ENCODE assay signal across 31 cellular contexts in genomic region chr2:219720956-219721355, GRCh38.
"Had no signal": no experiment of that assay in that cellular context is flagged by ENCODE, and none has a peak within 500 bp of the region (broad histone marks: within the 10 kb centered on the region; RNA-seq: fewer than 3 reads in every experiment).

No MANE protein-coding gene starts in this region.

- H3K36me3 Mint-ChIP-seq: activated CD4-positive, alpha-beta memory T cell treated with anti-CD3 and anti-CD28 coated beads for 36 hours; activated CD8-positive, alpha-beta memory T cell treated with anti-CD3 and anti-CD28 coated beads, Interleukin-2, amount 10 ng/mL, durations not matched to agents 7 days and 5 days; activated naive CD4-positive, alpha-beta T cell treated with anti-CD3 and anti-CD28 coated beads, Interleukin-2, amount 10 ng/mL, durations not matched to agents 7 days and 5 days; activated naive CD4-positive, alpha-beta T cell treated with anti-CD3 and anti-CD28 coated beads, Interleukin-2, amount 50 U/mL, for 72 hours; activated naive CD8-positive, alpha-beta T cell treated with anti-CD3 and anti-CD28 coated beads, Interleukin-2, amount 10 ng/mL, durations not matched to agents 7 days and 5 days; brain had no signal

- H3K27ac ChIP-seq: ascending aorta, breast epithelium, cardiac muscle cell, coronary artery, dorsolateral prefrontal cortex, gastroesophageal sphincter, heart right ventricle had no signal

- ATAC-seq: activated CD4-positive, alpha-beta T cell treated with anti-CD3 and anti-CD28 coated beads for 36 hours; activated CD8-positive, alpha-beta memory T cell treated with anti-CD3 and anti-CD28 coated beads, Interleukin-2, amount 10 ng/mL, durations not matched to agents 7 days and 5 days; activated CD8-positive, alpha-beta T cell treated with anti-CD3 and anti-CD28 coated beads, Interleukin-2, amount 10 ng/mL, durations not matched to agents 7 days and 5 days; activated naive CD4-positive, alpha-beta T cell treated with anti-CD3 and anti-CD28 coated beads, Interleukin-2, amount 50 U/mL, for 72 hours; esophagus mucosa; gastroesophageal sphincter; heart right ventricle had no signal

- H3K9me3 ChIP-seq: ascending aorta, breast epithelium, gastroesophageal sphincter, heart right ventricle had no signal

- H3K4me3 ChIP-seq: ascending aorta, breast epithelium, cardiac muscle cell, coronary artery, dorsolateral prefrontal cortex, gastroesophageal sphincter, heart right ventricle had no signal

- H3K27ac Mint-ChIP-seq: activated CD4-positive, alpha-beta memory T cell treated with anti-CD3 and anti-CD28 coated beads for 36 hours; activated CD4-positive, alpha-beta T cell treated with anti-CD3 and anti-CD28 coated beads for 36 hours; activated CD4-positive, alpha-beta T cell treated with anti-CD3 and anti-CD28 coated beads, Interleukin-2, amount 10 ng/mL, durations not matched to agents 24 days and 14 days; activated CD8-positive, alpha-beta memory T cell treated with anti-CD3 and anti-CD28 coated beads, Interleukin-2, amount 10 ng/mL, durations not matched to agents 7 days and 5 days; activated CD8-positive, alpha-beta T cell treated with anti-CD3 and anti-CD28 coated beads, Interleukin-2, amount 10 ng/mL, durations not matched to agents 7 days and 5 days; activated naive CD4-positive, alpha-beta T cell treated with anti-CD3 and anti-CD28 coated beads, Interleukin-2, amount 10 ng/mL, durations not matched to agents 7 days and 5 days; activated naive CD4-positive, alpha-beta T cell treated with anti-CD3 and anti-CD28 coated beads, Interleukin-2, amount 50 U/mL, for 72 hours; activated naive CD8-positive, alpha-beta T cell treated with anti-CD3 and anti-CD28 coated beads, Interleukin-2, amount 10 ng/mL, durations not matched to agents 7 days and 5 days; brain; dendritic cell treated with granulocyte-macrophage colony-stimulating factor and Interleukin-4, amounts not matched to agents 40 ng/mL and 50 ng/mL, for 4 days; endodermal cell had no signal

- H3K9me3 Mint-ChIP-seq: activated CD4-positive, alpha-beta memory T cell treated with anti-CD3 and anti-CD28 coated beads for 36 hours; activated CD4-positive, alpha-beta T cell treated with anti-CD3 and anti-CD28 coated beads, Interleukin-2, amount 10 ng/mL, durations not matched to agents 24 days and 14 days; activated naive CD4-positive, alpha-beta T cell treated with anti-CD3 and anti-CD28 coated beads, Interleukin-2, amount 10 ng/mL, durations not matched to agents 7 days and 5 days; activated naive CD4-positive, alpha-beta T cell treated with anti-CD3 and anti-CD28 coated beads, Interleukin-2, amount 50 U/mL, for 72 hours; activated naive CD8-positive, alpha-beta T cell treated with anti-CD3 and anti-CD28 coated beads, Interleukin-2, amount 10 ng/mL, durations not matched to agents 7 days and 5 days; dendritic cell treated with granulocyte-macrophage colony-stimulating factor and Interleukin-4, amounts not matched to agents 40 ng/mL and 50 ng/mL, for 4 days; endodermal cell had no signal

- H3K4me1 ChIP-seq: ascending aorta, breast epithelium, gastroesophageal sphincter had no signal

- H3K4me1 Mint-ChIP-seq: activated CD4-positive, alpha-beta T cell treated with anti-CD3 and anti-CD28 coated beads for 36 hours; activated CD4-positive, alpha-beta T cell treated with anti-CD3 and anti-CD28 coated beads, Interleukin-2, amount 10 ng/mL, durations not matched to agents 24 days and 14 days; activated CD8-positive, alpha-beta memory T cell treated with anti-CD3 and anti-CD28 coated beads, Interleukin-2, amount 10 ng/mL, durations not matched to agents 7 days and 5 days; activated naive CD4-positive, alpha-beta T cell treated with anti-CD3 and anti-CD28 coated beads, Interleukin-2, amount 10 ng/mL, durations not matched to agents 7 days and 5 days; activated naive CD8-positive, alpha-beta T cell treated with anti-CD3 and anti-CD28 coated beads, Interleukin-2, amount 10 ng/mL, durations not matched to agents 7 days and 5 days had no signal

- H3K36me3 ChIP-seq: ascending aorta, breast epithelium, cardiac muscle cell, gastroesophageal sphincter, heart right ventricle had no signal

- H3K4me3 Mint-ChIP-seq: activated CD4-positive, alpha-beta memory T cell treated with anti-CD3 and anti-CD28 coated beads for 36 hours; activated CD4-positive, alpha-beta T cell treated with anti-CD3 and anti-CD28 coated beads for 36 hours; activated CD4-positive, alpha-beta T cell treated with anti-CD3 and anti-CD28 coated beads, Interleukin-2, amount 10 ng/mL, durations not matched to agents 24 days and 14 days; activated CD8-positive, alpha-beta memory T cell treated with anti-CD3 and anti-CD28 coated beads, Interleukin-2, amount 10 ng/mL, durations not matched to agents 7 days and 5 days; activated CD8-positive, alpha-beta T cell treated with anti-CD3 and anti-CD28 coated beads, Interleukin-2, amount 10 ng/mL, durations not matched to agents 7 days and 5 days; activated naive CD4-positive, alpha-beta T cell treated with anti-CD3 and anti-CD28 coated beads, Interleukin-2, amount 10 ng/mL, durations not matched to agents 7 days and 5 days; activated naive CD8-positive, alpha-beta T cell treated with anti-CD3 and anti-CD28 coated beads, Interleukin-2, amount 10 ng/mL, durations not matched to agents 7 days and 5 days; brain; dendritic cell treated with granulocyte-macrophage colony-stimulating factor and Interleukin-4, amounts not matched to agents 40 ng/mL and 50 ng/mL, for 4 days; endodermal cell had no signal

- DNase-seq: activated CD4-positive, alpha-beta memory T cell treated with anti-CD3 and anti-CD28 coated beads for 36 hours; activated CD4-positive, alpha-beta T cell treated with anti-CD3 and anti-CD28 coated beads for 36 hours; activated CD4-positive, alpha-beta T cell treated with anti-CD3 and anti-CD28 coated beads, Interleukin-2, amount 10 ng/mL, durations not matched to agents 24 days and 14 days; activated CD4-positive, CD25-positive, alpha-beta regulatory T cell; activated CD4-positive, CD25-positive, alpha-beta regulatory T cell treated with anti-CD3 and anti-CD28 coated beads, Interleukin-2, amount 50 U/mL, for 72 hours; activated CD8-positive, alpha-beta memory T cell treated with anti-CD3 and anti-CD28 coated beads, Interleukin-2, amount 10 ng/mL, durations not matched to agents 7 days and 5 days; activated CD8-positive, alpha-beta memory T cell treated with anti-CD3 and anti-CD28 coated beads, Interleukin-2, amount 50 U/mL, for 4 hours; activated CD8-positive, alpha-beta T cell treated with anti-CD3 and anti-CD28 coated beads, Interleukin-2, amount 10 ng/mL, durations not matched to agents 7 days and 5 days; activated gamma-delta T cell; activated naive CD4-positive, alpha-beta T cell; activated naive CD4-positive, alpha-beta T cell treated with anti-CD3 and anti-CD28 coated beads, Interleukin-2, amount 10 ng/mL, durations not matched to agents 7 days and 5 days; activated naive CD8-positive, alpha-beta T cell treated with anti-CD3 and anti-CD28 coated beads, Interleukin-2, amount 10 ng/mL, durations not matched to agents 7 days and 5 days; activated T-cell treated with anti-CD3 and anti-CD28 coated beads, Interleukin-2, amount 50 U/mL, for 1 hour; activated T-cell treated with anti-CD3 and anti-CD28 coated beads, Interleukin-2, amount 50 U/mL, for 48 hours; central memory CD4-positive, alpha-beta T cell; cerebellar nuclear complex; dorsolateral prefrontal cortex; effector memory CD4-positive, alpha-beta T cell; endodermal cell; foreskin melanocyte; heart right ventricle; T-helper 2 cell had no signal

- H3K27me3 ChIP-seq: ascending aorta, breast epithelium, cardiac muscle cell, heart right ventricle had no signal
